ENCODE assay signal across 1 cellular context in the genomic region with DNA sequence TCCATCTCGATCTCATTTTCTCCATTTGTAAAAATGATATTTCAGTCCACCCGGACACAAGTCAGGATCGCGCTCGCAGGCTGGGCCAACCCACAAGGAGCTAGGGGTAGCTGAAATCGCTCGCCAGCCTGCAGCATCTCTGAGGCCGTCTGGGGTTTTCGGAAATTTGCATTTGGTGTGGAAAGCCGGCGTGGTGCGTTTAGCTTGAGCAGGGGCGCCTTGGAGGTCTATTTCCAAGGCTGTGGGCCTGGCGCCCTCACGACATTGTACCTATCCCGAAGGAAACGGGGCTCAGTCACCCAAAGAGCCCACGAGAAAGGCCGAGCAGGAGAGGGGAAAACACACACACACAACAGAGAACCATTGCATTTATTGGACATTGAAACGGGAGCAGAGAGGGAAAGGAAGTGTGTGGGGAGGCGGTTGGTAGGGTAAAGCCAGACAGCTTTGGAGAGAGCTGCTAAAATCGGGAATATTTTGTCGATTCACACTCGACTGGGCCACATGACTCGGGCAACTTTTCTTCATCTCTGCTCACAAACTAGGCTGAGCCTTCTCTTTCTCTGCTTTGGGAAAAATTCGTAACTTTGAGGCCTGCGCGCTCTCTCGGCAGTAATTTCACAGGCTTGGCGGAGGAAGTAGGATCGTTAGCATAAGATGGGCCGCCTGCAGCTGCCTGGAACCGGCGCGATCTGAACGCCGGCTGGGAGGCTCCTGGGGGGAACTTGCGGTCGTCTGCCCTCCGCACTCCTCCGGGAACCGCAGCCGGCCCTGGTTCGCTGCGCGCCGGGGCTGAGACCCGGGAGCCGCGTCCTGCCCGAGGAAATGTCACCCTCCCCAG.
TF ChIP-seq lines count a peak whose summit lies in the region.

No MANE protein-coding gene starts in this region.

TF ChIP-seq in endothelial cell of umbilical vein, 7 proteins besides CTCF, POLR2A, EP300 and RAD21:
- TF ChIP-seq MYC (IDR thresholded peaks at IDR 0.05; ENCODE audit: low read depth, low read length) (no peak), EZH2 (IDR thresholded peaks at IDR 0.05; ENCODE audit: borderline replicate concordance, low read depth, low read length, severe bottlenecking) (peak; percentile 24)
